Comparison of ENCODE assay signal across 20 cellular contexts in genomic region chr5:142253938-142254895, GRCh38.
A peak's percentile ranks its signal among the peaks of the same experiment; 100 is the strongest.
DNase-seq lines count a peak whose midpoint lies in the region; ATAC-seq, FAIRE-seq and TF ChIP-seq lines count a peak whose summit lies in the region.
"Had no signal": no experiment of that assay in that cellular context is flagged by ENCODE, and none has a peak within 500 bp of the region (broad histone marks: within the 10 kb centered on the region; RNA-seq: fewer than 3 reads in every experiment).

No MANE protein-coding gene starts in this region.

- peak; percentile 67 for ATAC-seq in sciatic nerve
- no peak for ATAC-seq in natural killer cell treated with Interleukin-12 subunit alpha and Interleukin-12 subunit beta and Interleukin-15 and Interleukin-18, amount 100 ng/mL, for 72 hours
- ATAC-seq: left colon, pancreas had no signal

- no peaks in the 10 kb centered on the region for H3K27me3 ChIP-seq in adipocyte (replicated peaks; ENCODE audit: control insufficient read depth, insufficient read depth, low read length)
- no peaks in the 10 kb centered on the region for H3K27me3 ChIP-seq in stomach
- H3K27me3 ChIP-seq: BE2C, cardiac muscle cell, pancreas had no signal

- FAIRE-seq in urothelium cell line (lab: Jason Lieb, UNC) = no peak
- FAIRE-seq: H54, pancreas had no signal

- DNase-seq in GM03348 (ENCODE audit: low spot score) (peak; percentile 65), adipocyte (ENCODE audit: low read depth) (peak; percentile 10), fibroblast of the aortic adventitia (ENCODE audit: low read depth) (peak; percentile 28), sciatic nerve (ENCODE audit: low spot score) (no peak), urothelium cell line (ENCODE audit: low spot score) (no peak), stomach (no peak)
- DNase-seq in natural killer cell treated with Interleukin-12 subunit alpha and Interleukin-12 subunit beta and Interleukin-15 and Interleukin-18, amount 100 ng/mL, for 72 hours (ENCODE audit: low spot score) = no peak
- DNase-seq: activated CD4-positive, alpha-beta T cell treated with anti-CD3 and anti-CD28 coated beads, Interleukin-2, amount 50 U/mL, for 4 hours; activated naive CD4-positive, alpha-beta T cell treated with anti-CD3 and anti-CD28 coated beads for 36 hours; BE2C; Calu3; GF-D8; KG1; left colon; NCI-H1105 treated with DMSO at 0.1 percent for 48 hours; pancreas; stimulated activated CD4-positive, alpha-beta T cell treated with anti-CD3 and anti-CD28 coated beads, Interleukin-4, amount 100 ng/mL, for 24 hours had no signal

- H3K9ac ChIP-seq in adipocyte (ENCODE audit: low read length) = no peak overlapping the region

- WGBS in stomach, 5 donors = 66 to 78% (median 74%) methylated on average over 13 of the region's 13 CpGs

- H3K4me1 Mint-ChIP-seq in natural killer cell treated with Interleukin-12 subunit alpha and Interleukin-12 subunit beta and Interleukin-15 and Interleukin-18, amount 100 ng/mL, for 72 hours (ENCODE audit: low read depth in 2 of 2) = peaks cover 4 to 10% of the 10 kb centered on the region in 2 donors

- peaks cover 16% of the 10 kb centered on the region for H3K4me1 ChIP-seq in adipocyte (ENCODE audit: control insufficient read depth, insufficient read depth, low read length)
- H3K4me1 ChIP-seq in stomach = peaks cover 0 to 9% (median 5%) of the 10 kb centered on the region in 4 donors
- H3K4me1 ChIP-seq: BE2C, pancreas had no signal

- H3K27ac ChIP-seq in stomach = peak overlapping the region in 2 of 5 donors; percentile 13 to 27
- H3K27ac ChIP-seq: cardiac muscle cell, pancreas, skin epidermis had no signal

- no peak overlapping the region for H3K27ac Mint-ChIP-seq in natural killer cell treated with Interleukin-12 subunit alpha and Interleukin-12 subunit beta and Interleukin-15 and Interleukin-18, amount 100 ng/mL, for 72 hours
- H3K27ac Mint-ChIP-seq: activated naive CD4-positive, alpha-beta T cell treated with anti-CD3 and anti-CD28 coated beads for 36 hours had no signal

- H3K9me3 ChIP-seq in adipocyte (ENCODE audit: control insufficient read depth, low read length) = peaks cover 3% of the 10 kb centered on the region
- H3K9me3 ChIP-seq in stomach = no peaks in the 10 kb centered on the region
- H3K9me3 ChIP-seq: BE2C, pancreas had no signal

- no peak for TF ChIP-seq CTCF in fibroblast of the aortic adventitia (IDR thresholded peaks at IDR 0.05; ENCODE audit: insufficient read depth, low read length)
- no peak for TF ChIP-seq CTCF in stomach (IDR thresholded peaks at IDR 0.05)

- H3K9me3 Mint-ChIP-seq in natural killer cell treated with Interleukin-12 subunit alpha and Interleukin-12 subunit beta and Interleukin-15 and Interleukin-18, amount 100 ng/mL, for 72 hours = no peaks in the 10 kb centered on the region
- H3K9me3 Mint-ChIP-seq: activated naive CD4-positive, alpha-beta T cell treated with anti-CD3 and anti-CD28 coated beads for 36 hours had no signal

- TF ChIP-seq EP300 in stomach (IDR thresholded peaks at IDR 0.05) = no peak

- H3K4me3 ChIP-seq in adipocyte (ENCODE audit: low read length) = no peak overlapping the region
- H3K4me3 ChIP-seq in fibroblast of the aortic adventitia (ENCODE audit: low read depth, low read length) = no peak overlapping the region
- no peak overlapping the region for H3K4me3 ChIP-seq in stomach
- H3K4me3 ChIP-seq: cardiac muscle cell, pancreas, skin epidermis had no signal

- H3K36me3 Mint-ChIP-seq in natural killer cell treated with Interleukin-12 subunit alpha and Interleukin-12 subunit beta and Interleukin-15 and Interleukin-18, amount 100 ng/mL, for 72 hours = no peaks in the 10 kb centered on the region

- no peak overlapping the region for H3K4me3 Mint-ChIP-seq in natural killer cell treated with Interleukin-12 subunit alpha and Interleukin-12 subunit beta and Interleukin-15 and Interleukin-18, amount 100 ng/mL, for 72 hours
- H3K4me3 Mint-ChIP-seq: activated naive CD4-positive, alpha-beta T cell treated with anti-CD3 and anti-CD28 coated beads for 36 hours had no signal

- H3K27me3 Mint-ChIP-seq in natural killer cell treated with Interleukin-12 subunit alpha and Interleukin-12 subunit beta and Interleukin-15 and Interleukin-18, amount 100 ng/mL, for 72 hours = no peaks in the 10 kb centered on the region

- H3K36me3 ChIP-seq in adipocyte (ENCODE audit: control insufficient read depth, insufficient read depth, low read length, severe bottlenecking) = no peaks in the 10 kb centered on the region
- H3K36me3 ChIP-seq in stomach = no peaks in the 10 kb centered on the region
- H3K36me3 ChIP-seq: BE2C, cardiac muscle cell, pancreas had no signal

- intact Hi-C loops in sciatic nerve (cut with DNase I) (no loop called here), stomach (cut with DNase I; ENCODE audit: low total_unique reads) (no loop called here)

- no peak for TF ChIP-seq POLR2A in stomach (IDR thresholded peaks at IDR 0.05)

Comparison
In these comparisons a context has a peak if more than half of its experiments do, and no peak if none do; other contexts are left out.
1. DNase-seq: peak in GM03348 (single experiment), adipocyte (single experiment) and fibroblast of the aortic adventitia (single experiment); none in sciatic nerve (single experiment), natural killer cell treated with Interleukin-12 subunit alpha and Interleukin-12 subunit beta and Interleukin-15 and Interleukin-18, amount 100 ng/mL, for 72 hours (single experiment), urothelium cell line (single experiment) and stomach (single experiment).